Comparison of ENCODE assay signal across 19 cellular contexts in genomic region chr3:133884547-133885240, GRCh38.
"Had no signal": no experiment of that assay in that cellular context is flagged by ENCODE, and none has a peak within 500 bp of the region (broad histone marks: within the 10 kb centered on the region; RNA-seq: fewer than 3 reads in every experiment).

No MANE protein-coding gene starts in this region.

- DNase-seq: cerebellar nuclear complex; dermis blood vessel endothelial cell; foreskin keratinocyte; hippocampal formation; lower lobe of right lung; midbrain; nucleus accumbens; pancreas; sigmoid colon; stimulated activated CD4-positive, alpha-beta T cell treated with anti-CD3 and anti-CD28 coated beads, Interleukin-2, amount 100 ng/mL, for 24 hours; stimulated activated CD4-positive, alpha-beta T cell treated with anti-CD3 and anti-CD28 coated beads, Interleukin-4, amount 100 ng/mL, for 4 hours; stimulated activated naive CD4-positive, alpha-beta T cell; substantia nigra; transverse colon had no signal

- H3K9me3 Mint-ChIP-seq: memory B cell; natural killer cell treated with Interleukin-12 subunit alpha and Interleukin-12 subunit beta and Interleukin-15 and Interleukin-18, amount 100 ng/mL, for 72 hours; neural progenitor cell had no signal

- ATAC-seq: foreskin keratinocyte; heart left ventricle; left lobe of liver; lower lobe of right lung; natural killer cell treated with Interleukin-12 subunit alpha and Interleukin-12 subunit beta and Interleukin-15 and Interleukin-18, amount 100 ng/mL, for 72 hours; pancreas had no signal

- H3K36me3 Mint-ChIP-seq: memory B cell; natural killer cell treated with Interleukin-12 subunit alpha and Interleukin-12 subunit beta and Interleukin-15 and Interleukin-18, amount 100 ng/mL, for 72 hours had no signal

- H3K4me3 Mint-ChIP-seq: memory B cell; natural killer cell treated with Interleukin-12 subunit alpha and Interleukin-12 subunit beta and Interleukin-15 and Interleukin-18, amount 100 ng/mL, for 72 hours; neural progenitor cell had no signal

- H3K27ac Mint-ChIP-seq: memory B cell; natural killer cell treated with Interleukin-12 subunit alpha and Interleukin-12 subunit beta and Interleukin-15 and Interleukin-18, amount 100 ng/mL, for 72 hours; neural progenitor cell had no signal
